In genomic region chr5:149268928-149269557, GRCh38 we compare ENCODE assay signal across 9 cellular contexts. TPM values are rescaled to one million over a fixed set of nuclear protein-coding genes. Genes with fewer than 3 reads are reported as not detected.
A peak's percentile ranks its signal among the peaks of the same experiment; 100 is the strongest.
DNase-seq lines count a peak whose midpoint lies in the region; ATAC-seq and TF ChIP-seq lines count a peak whose summit lies in the region.
"Had no signal": no experiment of that assay in that cellular context is flagged by ENCODE, and none has a peak within 500 bp of the region (broad histone marks: within the 10 kb centered on the region; RNA-seq: fewer than 3 reads in every experiment).

No MANE protein-coding gene starts in this region.

- CTCF ChIA-PET in Panc1 (lab: Charles Lee): interaction anchor here (0.6 to 0.7 kb wide), 4 partner anchors 40 to 219 kb away, joined by 3 to 4 read pairs (median 3); no protein-coding TSS in a partner anchor

- H3K4me1 ChIP-seq in left ventricle myocardium inferior (peaks cover 23% of the 10 kb centered on the region), Panc1 (ENCODE audit: control insufficient read depth, insufficient read depth, low read length) (peaks cover 10% of the 10 kb centered on the region; the same call in 1 of the 2 replicates)

- no TSS peak for BruUV-seq in Panc1 (replicated peaks; lab: Mats Ljungman, UMichigan)

- H3K36me3 ChIP-seq in left ventricle myocardium inferior: no peaks in the 10 kb centered on the region
- no peaks in the 10 kb centered on the region for H3K36me3 ChIP-seq in Panc1 (ENCODE audit: control insufficient read depth, insufficient read depth, low read length)

- H3K27me3 ChIP-seq in left ventricle myocardium inferior (ENCODE audit: low read depth) (no peaks in the 10 kb centered on the region), Panc1 (ENCODE audit: control insufficient read depth, insufficient read depth, low read length) (no peaks in the 10 kb centered on the region)

- TF ChIP-seq CTCF in left ventricle myocardium inferior (IDR thresholded peaks at IDR 0.05; ENCODE audit: borderline replicate concordance): peak; percentile 78
- TF ChIP-seq CTCF in Panc1 (IDR thresholded peaks at IDR 0.05): peak; percentile 78
- peak; percentile 99 for TF ChIP-seq CTCF in endothelial cell (IDR thresholded peaks at IDR 0.05; ENCODE audit: unreplicated experiment)
- peak; percentile 87 for TF ChIP-seq CTCF in neural crest cell (conservative IDR thresholded peaks at IDR 0.05)

- H3K4me3 Mint-ChIP-seq in endothelial cell (ENCODE audit: unreplicated experiment) (no peak overlapping the region), neural crest cell (peak overlapping the region; percentile 86)
- no peak overlapping the region for H3K4me3 Mint-ChIP-seq in activated naive CD8-positive, alpha-beta T cell treated with anti-CD3 and anti-CD28 coated beads, Interleukin-2, amount 50 U/mL, for 24 hours
- H3K4me3 Mint-ChIP-seq: dendritic cell treated with granulocyte-macrophage colony-stimulating factor and Interleukin-4, amounts not matched to agents 40 ng/mL and 50 ng/mL, for 4 days had no signal

- peaks cover 13% of the 10 kb centered on the region for H3K36me3 Mint-ChIP-seq in endothelial cell (ENCODE audit: low read depth, unreplicated experiment)
- H3K36me3 Mint-ChIP-seq in neural crest cell (ENCODE audit: low read depth): peaks cover 2% of the 10 kb centered on the region
- H3K36me3 Mint-ChIP-seq in activated naive CD8-positive, alpha-beta T cell treated with anti-CD3 and anti-CD28 coated beads, Interleukin-2, amount 50 U/mL, for 24 hours (ENCODE audit: low read depth): no peaks in the 10 kb centered on the region

- intact Hi-C loops in left ventricle myocardium inferior (cut with micrococcal nuclease): loop anchor here (10.0 kb wide), 1 partner anchor 46 kb away; no protein-coding TSS in a partner anchor
- intact Hi-C loops in cardiac septum (cut with DNase I): loop anchor here (5.0 kb wide), 2 partner anchors 88 to 103 kb away; partner anchors contain the start of gene PCYOX1L
- intact Hi-C loops in Panc1 (cut with micrococcal nuclease; ENCODE audit: unreplicated experiment): loop anchor here (5.0 to 10.0 kb wide), 3 partner anchors 137 to 537 kb away; no protein-coding TSS in a partner anchor

- DNase-seq in left ventricle myocardium inferior (no peak), cardiac septum (ENCODE audit: low spot score) (no peak), HPDE6-E6E7 (ENCODE audit: extremely low spot score) (peak; percentile 55), Panc1 (ENCODE audit: low read depth, low spot score) (no peak), endothelial cell (ENCODE audit: low spot score) (no peak), neural crest cell (ENCODE audit: low read depth, low spot score) (no peak)
- no peak for DNase-seq in activated naive CD8-positive, alpha-beta T cell treated with anti-CD3 and anti-CD28 coated beads, Interleukin-2, amount 50 U/mL, for 24 hours

- peaks cover 14% of the 10 kb centered on the region for H3K9me3 ChIP-seq in left ventricle myocardium inferior (replicated peaks)
- peaks cover 6% of the 10 kb centered on the region; the same call in 1 of the 2 replicates for H3K9me3 ChIP-seq in Panc1 (ENCODE audit: control insufficient read depth, insufficient read depth, low read depth, low read length)

- H3K27ac Mint-ChIP-seq in endothelial cell (ENCODE audit: unreplicated experiment): peak overlapping the region; percentile 48
- H3K27ac Mint-ChIP-seq in neural crest cell (ENCODE audit: unreplicated experiment): no peak overlapping the region
- no peak overlapping the region for H3K27ac Mint-ChIP-seq in activated naive CD8-positive, alpha-beta T cell treated with anti-CD3 and anti-CD28 coated beads, Interleukin-2, amount 50 U/mL, for 24 hours
- H3K27ac Mint-ChIP-seq: dendritic cell treated with granulocyte-macrophage colony-stimulating factor and Interleukin-4, amounts not matched to agents 40 ng/mL and 50 ng/mL, for 4 days had no signal

- in situ Hi-C loops in Panc1 (cut with HindIII; ENCODE audit: low pct_unique_long_range_greater_than_20kb, low sequenced_read_pairs): loop anchor here (25.0 kb wide), 1 partner anchor 132 kb away; the partner anchor contains the start of gene ABLIM3

- POLR2A ChIA-PET in Panc1 (lab: Charles Lee): no interaction called here

- ATAC-seq in Panc1 (no peak), GM21447 (IDR thresholded peaks at IDR 0.05; ENCODE audit: unreplicated experiment) (no peak)
- ATAC-seq in activated naive CD8-positive, alpha-beta T cell treated with anti-CD3 and anti-CD28 coated beads, Interleukin-2, amount 50 U/mL, for 24 hours: no peak

- H3K4me3 ChIP-seq in left ventricle myocardium inferior: no peak overlapping the region
- H3K4me3 ChIP-seq in Panc1 (ENCODE audit: low read depth in 2 of 2, low read length in 2 of 2): no peak overlapping the region

- H3K9me3 Mint-ChIP-seq in endothelial cell (ENCODE audit: unreplicated experiment) (no peaks in the 10 kb centered on the region), neural crest cell (peaks cover 12% of the 10 kb centered on the region)
- peaks cover 4% of the 10 kb centered on the region for H3K9me3 Mint-ChIP-seq in activated naive CD8-positive, alpha-beta T cell treated with anti-CD3 and anti-CD28 coated beads, Interleukin-2, amount 50 U/mL, for 24 hours

- no peak overlapping the region for H3K27ac ChIP-seq in left ventricle myocardium inferior (replicated peaks)
- H3K27ac ChIP-seq in Panc1 (ENCODE audit: low read length): no peak overlapping the region

- H3K4me1 Mint-ChIP-seq in endothelial cell (ENCODE audit: unreplicated experiment) (peaks cover 57% of the 10 kb centered on the region), neural crest cell (peaks cover 36% of the 10 kb centered on the region)
- H3K4me1 Mint-ChIP-seq in activated naive CD8-positive, alpha-beta T cell treated with anti-CD3 and anti-CD28 coated beads, Interleukin-2, amount 50 U/mL, for 24 hours: peaks cover 13% of the 10 kb centered on the region

- peaks cover 11% of the 10 kb centered on the region for H3K27me3 Mint-ChIP-seq in endothelial cell (ENCODE audit: unreplicated experiment)
- peaks cover 59% of the 10 kb centered on the region for H3K27me3 Mint-ChIP-seq in neural crest cell (ENCODE audit: low read depth)
- H3K27me3 Mint-ChIP-seq in activated naive CD8-positive, alpha-beta T cell treated with anti-CD3 and anti-CD28 coated beads, Interleukin-2, amount 50 U/mL, for 24 hours: peaks cover 27% of the 10 kb centered on the region

RNA-seq across cellular contexts. Expression of gene AFAP1L1, which starts 2.6 kb away (rescaled TPM):
- total RNA-seq in left ventricle myocardium inferior (40.6 TPM), cardiac septum (55.2 TPM), Panc1 (2021; ENCODE audit: unreplicated experiment) (15.2 TPM), endothelial cell (ENCODE audit: unreplicated experiment) (393 TPM), neural crest cell (11.6 and 13.9 TPM in 2 replicates)
- polyA plus RNA-seq in Panc1 (2012; ENCODE audit: insufficient read length): 20.0 TPM
